In genomic region chr10:15306881-15307280, GRCh38 we compare ENCODE assay signal across 34 cellular contexts.
"Had no signal": no experiment of that assay in that cellular context is flagged by ENCODE, and none has a peak within 500 bp of the region (broad histone marks: within the 10 kb centered on the region; RNA-seq: fewer than 3 reads in every experiment).

No MANE protein-coding gene starts in this region.

- H3K27me3 Mint-ChIP-seq: activated CD4-positive, alpha-beta memory T cell treated with anti-CD3 and anti-CD28 coated beads, Interleukin-2, amount 10 ng/mL, durations not matched to agents 7 days and 5 days; activated CD4-positive, alpha-beta T cell treated with anti-CD3 and anti-CD28 coated beads, Interleukin-2, amount 10 ng/mL, durations not matched to agents 7 days and 5 days; activated naive CD8-positive, alpha-beta T cell; T-helper 17 cell had no signal

- H3K27me3 ChIP-seq: body of pancreas, cardiac muscle cell, colonic mucosa, dorsolateral prefrontal cortex, esophagus squamous epithelium, gastroesophageal sphincter had no signal

- H3K27ac ChIP-seq: body of pancreas, cardiac muscle cell, colonic mucosa, dorsolateral prefrontal cortex, epithelial cell of prostate, esophagus squamous epithelium, gastroesophageal sphincter, WERI-Rb-1 had no signal

- DNase-seq: activated CD4-positive, alpha-beta memory T cell treated with anti-CD3 and anti-CD28 coated beads, Interleukin-2, amount 10 ng/mL, durations not matched to agents 7 days and 5 days; activated CD4-positive, alpha-beta T cell treated with anti-CD3 and anti-CD28 coated beads for 4 hours; activated CD4-positive, alpha-beta T cell treated with anti-CD3 and anti-CD28 coated beads, Interleukin-2, amount 10 ng/mL, durations not matched to agents 7 days and 5 days; activated CD4-positive, alpha-beta T cell treated with anti-CD3 and anti-CD28 coated beads, Interleukin-2, amount 50 U/mL, for 4 hours; activated CD4-positive, CD25-positive, alpha-beta regulatory T cell; activated CD4-positive, CD25-positive, alpha-beta regulatory T cell treated with anti-CD3 and anti-CD28 coated beads, Interleukin-2, amount 50 U/mL, for 72 hours; activated CD8-positive, alpha-beta memory T cell treated with anti-CD3 and anti-CD28 coated beads, Interleukin-2, amount 50 U/mL, for 48 hours; activated gamma-delta T cell; activated naive CD4-positive, alpha-beta T cell; activated naive CD4-positive, alpha-beta T cell treated with anti-CD3 and anti-CD28 coated beads, Interleukin-2, amount 50 U/mL, for 16 hours; activated T-cell treated with anti-CD3 and anti-CD28 coated beads for 4 hours; activated T-cell treated with anti-CD3 and anti-CD28 coated beads, Interleukin-2, amount 50 U/mL, for 24 hours; activated T-cell treated with anti-CD3 and anti-CD28 coated beads, Interleukin-2, amount 50 U/mL, for 72 hours; amniotic stem cell; anterior cingulate cortex; body of pancreas; colonic mucosa; dorsolateral prefrontal cortex; effector CD4-positive, alpha-beta T cell; effector memory CD8-positive, alpha-beta T cell; esophagus squamous epithelium; foreskin melanocyte; hippocampal formation; T-helper 1 cell; T-helper 17 cell; T1000; WERI-Rb-1 had no signal

- H3K4me3 ChIP-seq: body of pancreas, cardiac muscle cell, colonic mucosa, dorsolateral prefrontal cortex, esophagus squamous epithelium, gastroesophageal sphincter had no signal

- H3K4me3 Mint-ChIP-seq: activated CD4-positive, alpha-beta memory T cell treated with anti-CD3 and anti-CD28 coated beads, Interleukin-2, amount 10 ng/mL, durations not matched to agents 7 days and 5 days; activated CD4-positive, alpha-beta T cell treated with anti-CD3 and anti-CD28 coated beads, Interleukin-2, amount 10 ng/mL, durations not matched to agents 7 days and 5 days; activated naive CD8-positive, alpha-beta T cell; activated T-cell treated with anti-CD3 and anti-CD28 coated beads, Interleukin-2, amount 50 U/mL, for 24 hours; activated T-cell treated with anti-CD3 and anti-CD28 coated beads, Interleukin-2, amount 50 U/mL, for 72 hours; effector memory CD8-positive, alpha-beta T cell; T-helper 17 cell; T-helper 2 cell treated with Interferon-gamma antibody and Interleukin-4, amounts not matched to agents 5 μg/mL and 100 μg/mL, for 36 hours had no signal

- H3K9me3 ChIP-seq: body of pancreas, colonic mucosa, esophagus squamous epithelium, gastroesophageal sphincter had no signal

- H3K4me1 Mint-ChIP-seq: activated CD4-positive, alpha-beta memory T cell treated with anti-CD3 and anti-CD28 coated beads, Interleukin-2, amount 10 ng/mL, durations not matched to agents 7 days and 5 days; activated CD4-positive, alpha-beta T cell treated with anti-CD3 and anti-CD28 coated beads, Interleukin-2, amount 10 ng/mL, durations not matched to agents 7 days and 5 days had no signal

- H3K9me3 Mint-ChIP-seq: activated CD4-positive, alpha-beta memory T cell treated with anti-CD3 and anti-CD28 coated beads, Interleukin-2, amount 10 ng/mL, durations not matched to agents 7 days and 5 days; activated CD4-positive, alpha-beta T cell treated with anti-CD3 and anti-CD28 coated beads, Interleukin-2, amount 10 ng/mL, durations not matched to agents 7 days and 5 days; activated T-cell treated with anti-CD3 and anti-CD28 coated beads, Interleukin-2, amount 50 U/mL, for 24 hours; activated T-cell treated with anti-CD3 and anti-CD28 coated beads, Interleukin-2, amount 50 U/mL, for 72 hours; effector memory CD8-positive, alpha-beta T cell; T-helper 2 cell treated with Interferon-gamma antibody and Interleukin-4, amounts not matched to agents 5 μg/mL and 100 μg/mL, for 36 hours had no signal

- FAIRE-seq: endometrium, endothelial cell of umbilical vein had no signal

- H3K36me3 ChIP-seq: cardiac muscle cell, colonic mucosa, esophagus squamous epithelium, gastroesophageal sphincter, WERI-Rb-1 had no signal

- H3K27ac Mint-ChIP-seq: activated CD4-positive, alpha-beta memory T cell treated with anti-CD3 and anti-CD28 coated beads, Interleukin-2, amount 10 ng/mL, durations not matched to agents 7 days and 5 days; activated CD4-positive, alpha-beta T cell treated with anti-CD3 and anti-CD28 coated beads, Interleukin-2, amount 10 ng/mL, durations not matched to agents 7 days and 5 days; activated naive CD8-positive, alpha-beta T cell; activated T-cell treated with anti-CD3 and anti-CD28 coated beads, Interleukin-2, amount 50 U/mL, for 24 hours; activated T-cell treated with anti-CD3 and anti-CD28 coated beads, Interleukin-2, amount 50 U/mL, for 72 hours; effector memory CD8-positive, alpha-beta T cell; T-helper 17 cell; T-helper 2 cell treated with Interferon-gamma antibody and Interleukin-4, amounts not matched to agents 5 μg/mL and 100 μg/mL, for 36 hours had no signal

- H3K4me1 ChIP-seq: colonic mucosa had no signal
